1 cellular context compared by ENCODE assay signal in the genomic region with DNA sequence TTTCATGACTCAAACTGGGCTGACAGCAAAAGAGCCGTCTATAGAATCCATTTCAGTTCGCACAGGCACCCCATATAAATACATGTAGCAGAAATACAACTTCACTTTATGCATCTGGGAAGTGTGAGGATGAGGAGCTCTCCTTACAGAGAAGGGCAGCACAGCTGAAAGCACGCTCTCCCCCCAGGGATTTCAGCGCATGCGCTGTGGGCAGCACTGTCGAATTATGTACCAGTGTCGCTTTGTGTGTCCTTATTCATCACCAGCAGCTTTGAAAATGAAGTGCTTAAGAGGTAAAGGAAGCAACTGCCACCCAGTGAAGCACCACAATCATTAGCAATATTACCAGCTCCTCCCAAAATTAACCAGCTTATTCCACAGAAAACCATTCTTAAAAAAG.
TF ChIP-seq lines count a peak whose summit lies in the region.

No MANE protein-coding gene starts in this region.

TF ChIP-seq in IMR-90, 13 proteins besides CTCF, POLR2A, EP300 and RAD21 (continued from another document):
- TF ChIP-seq NFE2L2 (IDR thresholded peaks at IDR 0.05; ENCODE audit: low read depth, low read length) = no peak
- TF ChIP-seq MAZ (IDR thresholded peaks at IDR 0.05; ENCODE audit: borderline replicate concordance, low read depth, low read length) = no peak
- TF ChIP-seq SMC3 (IDR thresholded peaks at IDR 0.05; ENCODE audit: low read depth, low read length) = no peak
- TF ChIP-seq MXI1 (IDR thresholded peaks at IDR 0.05; ENCODE audit: borderline replicate concordance, low read depth, low read length) = no peak
- no peak for TF ChIP-seq BHLHE40 (IDR thresholded peaks at IDR 0.05; ENCODE audit: low read depth, low read length)
